ENCODE assay signal across 8 cellular contexts in genomic region chr12:53217930-53218307, GRCh38. TPM values are rescaled to one million over a fixed set of nuclear protein-coding genes. Genes with fewer than 3 reads are reported as not detected.
A peak's percentile ranks its signal among the peaks of the same experiment; 100 is the strongest.
DNase-seq lines count a peak whose midpoint lies in the region; ATAC-seq and TF ChIP-seq lines count a peak whose summit lies in the region.
"Had no signal": no experiment of that assay in that cellular context is flagged by ENCODE, and none has a peak within 500 bp of the region (broad histone marks: within the 10 kb centered on the region; RNA-seq: fewer than 3 reads in every experiment).

No MANE protein-coding gene starts in this region.

- H3K36me3 ChIP-seq in adrenal gland (replicated peaks in 1 of 2): peaks cover 0 to 14% of the 10 kb centered on the region in 2 donors

- no peaks in the 10 kb centered on the region for H3K9me3 ChIP-seq in adrenal gland (replicated peaks in 1 of 3)

- H3K4me1 Mint-ChIP-seq in IgD-negative memory B cell: peaks cover 33 to 52% (median 34%) of the 10 kb centered on the region in 3 donors
- peaks cover 72 to 75% of the 10 kb centered on the region in 2 donors for H3K4me1 Mint-ChIP-seq in immature natural killer cell
- peaks cover 65 to 83% of the 10 kb centered on the region in 2 donors for H3K4me1 Mint-ChIP-seq in stimulated activated naive B cell treated with anti-CD40 and anti-IgM and Interleukin-4, amounts not matched to agents 10 μg/mL and 1 μg/mL and 100 μg/mL, for 72 hours
- peaks cover 47% of the 10 kb centered on the region for H3K4me1 Mint-ChIP-seq in chondrocyte (ENCODE audit: low read depth)

- peak overlapping the region in 1 of 4 donors; percentile 91 for H3K4me3 ChIP-seq in adrenal gland

- ATAC-seq in stimulated activated naive B cell treated with anti-CD40 and anti-IgM and Interleukin-4, amounts not matched to agents 10 μg/mL and 1 μg/mL and 100 μg/mL, for 72 hours (replicated peaks): no peak
- ATAC-seq in HG03135 (IDR thresholded peaks at IDR 0.05; ENCODE audit: unreplicated experiment): no peak

- intact Hi-C loops in adrenal gland (cut with DNase I): loop anchor here in 1 of 2 donors (10.0 kb wide), 2 partner anchors 67 to 207 kb away; partner anchors contain the start of gene AMHR2

- H3K27me3 Mint-ChIP-seq in IgD-negative memory B cell: no peaks in the 10 kb centered on the region
- peaks cover 12 to 24% (median 13%) of the 10 kb centered on the region in 3 donors for H3K27me3 Mint-ChIP-seq in immature natural killer cell (ENCODE audit: low read depth in 3 of 3)
- no peaks in the 10 kb centered on the region for H3K27me3 Mint-ChIP-seq in stimulated activated naive B cell treated with anti-CD40 and anti-IgM and Interleukin-4, amounts not matched to agents 10 μg/mL and 1 μg/mL and 100 μg/mL, for 72 hours
- no peaks in the 10 kb centered on the region for H3K27me3 Mint-ChIP-seq in chondrocyte (ENCODE audit: low read depth)

- DNase-seq in adrenal gland: peak in 1 of 7 donors; percentile 49
- no peak for DNase-seq in immature natural killer cell
- DNase-seq in stimulated activated naive B cell treated with anti-CD40 and anti-IgM and Interleukin-4, amounts not matched to agents 10 μg/mL and 1 μg/mL and 100 μg/mL, for 72 hours: no peak
- DNase-seq in NCI-H1092 treated with DMSO at 0.1 percent for 48 hours (lab: John Stamatoyannopoulos, UW): no peak
- DNase-seq in chondrocyte (ENCODE audit: low spot score): no peak
- DNase-seq: NCI-H510A treated with DMSO at 0.1 percent for 48 hours had no signal

- H3K36me3 Mint-ChIP-seq in IgD-negative memory B cell (no peaks in the 10 kb centered on the region), immature natural killer cell (peaks cover 7 to 13% (median 9%) of the 10 kb centered on the region in 3 donors), chondrocyte (ENCODE audit: low read depth) (peaks cover 5% of the 10 kb centered on the region)
- H3K36me3 Mint-ChIP-seq in stimulated activated naive B cell treated with anti-CD40 and anti-IgM and Interleukin-4, amounts not matched to agents 10 μg/mL and 1 μg/mL and 100 μg/mL, for 72 hours: peaks cover 21 to 36% of the 10 kb centered on the region in 2 donors

- H3K27me3 ChIP-seq in adrenal gland: no peaks in the 10 kb centered on the region

- peaks cover 34 to 51% of the 10 kb centered on the region in 2 donors for H3K4me1 ChIP-seq in adrenal gland (replicated peaks in 1 of 2)

- H3K9me3 Mint-ChIP-seq in IgD-negative memory B cell (no peaks in the 10 kb centered on the region), immature natural killer cell (no peaks in the 10 kb centered on the region), chondrocyte (ENCODE audit: low read depth) (no peaks in the 10 kb centered on the region)
- H3K9me3 Mint-ChIP-seq in stimulated activated naive B cell treated with anti-CD40 and anti-IgM and Interleukin-4, amounts not matched to agents 10 μg/mL and 1 μg/mL and 100 μg/mL, for 72 hours: no peaks in the 10 kb centered on the region

- peak overlapping the region; percentile 68 to 86 (median 69) for H3K27ac Mint-ChIP-seq in IgD-negative memory B cell
- peak overlapping the region; percentile 89 to 97 (median 94) for H3K27ac Mint-ChIP-seq in immature natural killer cell
- peak overlapping the region; percentile 65 for H3K27ac Mint-ChIP-seq in stimulated activated naive B cell treated with anti-CD40 and anti-IgM and Interleukin-4, amounts not matched to agents 10 μg/mL and 1 μg/mL and 100 μg/mL, for 72 hours
- no peak overlapping the region for H3K27ac Mint-ChIP-seq in chondrocyte (ENCODE audit: unreplicated experiment)

- H3K27ac ChIP-seq in adrenal gland: peak overlapping the region in 4 of 5 donors; percentile 18 to 99 (median 78)

- 0 to 62% (median 52%) methylated on average over 1 to 3 of the region's 3 CpGs for WGBS in adrenal gland, 4 donors

- no peak for TF ChIP-seq CTCF in adrenal gland (IDR thresholded peaks at IDR 0.05)
- no peak for TF ChIP-seq CTCF in chondrocyte (IDR thresholded peaks at IDR 0.05)

- H3K4me3 Mint-ChIP-seq in IgD-negative memory B cell (peak overlapping the region; percentile 68 to 81 (median 76)), immature natural killer cell (peak overlapping the region; percentile 84 to 90 (median 84)), chondrocyte (ENCODE audit: unreplicated experiment) (no peak overlapping the region)
- peak overlapping the region; percentile 65 to 74 for H3K4me3 Mint-ChIP-seq in stimulated activated naive B cell treated with anti-CD40 and anti-IgM and Interleukin-4, amounts not matched to agents 10 μg/mL and 1 μg/mL and 100 μg/mL, for 72 hours

- TF ChIP-seq POLR2A in adrenal gland (IDR thresholded peaks at IDR 0.05): no peak

RNA-seq across cellular contexts. Expression of gene ITGB7, which starts 10.9 kb away (rescaled TPM):
- polyA plus RNA-seq in IgD-negative memory B cell (238 TPM), adrenal gland (1 to 10 TPM in 2 of 3 donors, under 1 TPM in 1; 0.95 to 4.0 (median 3.5) TPM), immature natural killer cell (100 to 1,000 TPM; 289 to 390 (median 389) TPM)
- total RNA-seq in adrenal gland (1 to 10 TPM; 1.2 to 7.4 (median 4.0) TPM), chondrocyte (0.37 to 0.46 TPM in 2 of 3 replicates, not detected in the other)

RNA-seq across cellular contexts. Expression of gene RARG, which starts 14.1 kb away (rescaled TPM):
- polyA plus RNA-seq in IgD-negative memory B cell (4.8 TPM), adrenal gland (10 to 100 TPM in 2 of 3 donors, 1 to 10 TPM in 1; 9.2 to 36.2 (median 25.8) TPM), immature natural killer cell (10 to 100 TPM in 1 of 3 donors, 1 to 10 TPM in 2; 2.9 to 10.1 (median 4.7) TPM)
- total RNA-seq in adrenal gland (10 to 100 TPM; 15.8 to 36.4 (median 24.8) TPM), chondrocyte (19.4 to 30.0 TPM (median 21.7 TPM) in 3 replicates)

RNA-seq across cellular contexts. Expression of gene CSAD, which starts 37.2 kb away (rescaled TPM):
- polyA plus RNA-seq in IgD-negative memory B cell (0.58 TPM), adrenal gland (100 to 1,000 TPM in 2 of 3 donors, 10 to 100 TPM in 1; 10.9 to 140 (median 100) TPM), immature natural killer cell (1 to 10 TPM in 2 of 3 donors, under 1 TPM in 1; 0.85 to 3.8 (median 2.6) TPM)
- total RNA-seq in adrenal gland (10 to 100 TPM in 6 of 8 donors, 1 to 10 TPM in 2; 2.3 to 43.4 (median 19.8) TPM), chondrocyte (24.3 to 34.6 TPM (median 27.1 TPM) in 3 replicates)

RNA-seq across cellular contexts. Expression of gene ZNF740, which starts 37.4 kb away (rescaled TPM):
- polyA plus RNA-seq in IgD-negative memory B cell: 5.0 TPM
- 10 to 100 TPM in 7 of 8 donors, 1 to 10 TPM in 1; 8.8 to 61.0 (median 18.6) TPM for total RNA-seq in adrenal gland
- polyA plus RNA-seq in adrenal gland: 10 to 100 TPM in 2 of 3 donors, 1 to 10 TPM in 1; 6.6 to 11.3 (median 11.3) TPM
- polyA plus RNA-seq in immature natural killer cell: 1 to 10 TPM; 2.0 to 5.1 (median 2.6) TPM
- 27.3 to 36.7 TPM (median 28.0 TPM) in 3 replicates for total RNA-seq in chondrocyte

RNA-seq across cellular contexts. Expression of gene ESPL1, which starts 50.2 kb away (rescaled TPM):
- polyA plus RNA-seq in IgD-negative memory B cell (not detected), adrenal gland (under 1 TPM; 0.56 to 0.81 (median 0.79) TPM), immature natural killer cell (under 1 TPM in 1 of 3 donors, not detected in 2; 0.53 TPM)
- total RNA-seq in adrenal gland (1 to 10 TPM in 5 of 8 donors, under 1 TPM in 3; 0.69 to 4.1 (median 1.4) TPM), chondrocyte (4.0 to 5.5 TPM (median 4.8 TPM) in 3 replicates)

Comparison
In these comparisons a context has a peak if more than half of its experiments do, and no peak if none do; other contexts are left out.
1. RNA of gene ITGB7, which starts 10.9 kb away (polyA plus RNA-seq): 289 to 390 TPM in immature natural killer cell and 238 TPM in IgD-negative memory B cell (single experiment); 0.95 to 4.0 TPM in adrenal gland; every median in the first group is over 10 times any median in the second.